In genomic region chr4:8009710-8010534, GRCh38 we compare ENCODE assay signal across 1 cellular context.
TF ChIP-seq lines count a peak whose summit lies in the region.

No MANE protein-coding gene starts in this region.

TF ChIP-seq in HepG2, 621 proteins besides CTCF, POLR2A, EP300 and RAD21 (continued from another document and continues in another):
- no peak for TF ChIP-seq ZNF281 (CRISPR knock-in tag; IDR thresholded peaks at IDR 0.05; ENCODE audit: borderline replicate concordance)
- no peak for TF ChIP-seq ZNF670 (CRISPR knock-in tag; IDR thresholded peaks at IDR 0.05; ENCODE audit: borderline replicate concordance)
- TF ChIP-seq ZNF431 (CRISPR knock-in tag; IDR thresholded peaks at IDR 0.05; ENCODE audit: borderline replicate concordance, low read depth): no peak
- TF ChIP-seq MIER2 (CRISPR knock-in tag; IDR thresholded peaks at IDR 0.05): no peak
- no peak for TF ChIP-seq DMTF1 (CRISPR knock-in tag; IDR thresholded peaks at IDR 0.05)
- TF ChIP-seq TIGD3 (CRISPR knock-in tag; IDR thresholded peaks at IDR 0.05; ENCODE audit: borderline replicate concordance): no peak
- no peak for TF ChIP-seq NFATC3 (CRISPR knock-in tag; IDR thresholded peaks at IDR 0.05)
- no peak for TF ChIP-seq ZNF75D (CRISPR knock-in tag; IDR thresholded peaks at IDR 0.05; ENCODE audit: borderline replicate concordance)
- 0 out of 2 replicates have a peak, but pooled peaks have one; percentile 58 for TF ChIP-seq RCOR2 (CRISPR knock-in tag; IDR thresholded peaks at IDR 0.05)
- peak; percentile 74; the same call in 1 of the 2 replicates for TF ChIP-seq ADNP (CRISPR knock-in tag; IDR thresholded peaks at IDR 0.05)
- TF ChIP-seq GLI4 (CRISPR knock-in tag; IDR thresholded peaks at IDR 0.05; ENCODE audit: borderline replicate concordance): no peak
- TF ChIP-seq ZNF275 (CRISPR knock-in tag; IDR thresholded peaks at IDR 0.05; ENCODE audit: borderline replicate concordance): no peak
- no peak for TF ChIP-seq ZNF10 (CRISPR knock-in tag; IDR thresholded peaks at IDR 0.05; ENCODE audit: borderline replicate concordance, low read depth)
- TF ChIP-seq IKZF5 (CRISPR knock-in tag; IDR thresholded peaks at IDR 0.05): no peak
- no peak for TF ChIP-seq MXD4 (CRISPR knock-in tag; IDR thresholded peaks at IDR 0.05)
- TF ChIP-seq PRMT3 (CRISPR knock-in tag; IDR thresholded peaks at IDR 0.05; ENCODE audit: borderline replicate concordance, low read depth): no peak
- TF ChIP-seq SP140L (CRISPR knock-in tag; IDR thresholded peaks at IDR 0.05; ENCODE audit: borderline replicate concordance): no peak
- TF ChIP-seq ZBTB21 (CRISPR knock-in tag; IDR thresholded peaks at IDR 0.05): no peak
- TF ChIP-seq GTF2F1 (IDR thresholded peaks at IDR 0.05; ENCODE audit: low read length): no peak
- no peak for TF ChIP-seq GABPA (IDR thresholded peaks at IDR 0.05; ENCODE audit: low read depth, low read length)
- TF ChIP-seq GABPA (CRISPR knock-in tag; IDR thresholded peaks at IDR 0.05; ENCODE audit: low read depth): no peak
- TF ChIP-seq AFF4 (CRISPR knock-in tag; IDR thresholded peaks at IDR 0.05): no peak
- TF ChIP-seq JUND (CRISPR knock-in tag; IDR thresholded peaks at IDR 0.05): no peak
- TF ChIP-seq CBX2 (IDR thresholded peaks at IDR 0.05; ENCODE audit: low read depth, low read length): no peak
- no peak for TF ChIP-seq CBX2 (CRISPR knock-in tag; IDR thresholded peaks at IDR 0.05; ENCODE audit: low read depth)
- TF ChIP-seq SOX6 (IDR thresholded peaks at IDR 0.05): no peak
- no peak for TF ChIP-seq SOX6 (CRISPR knock-in tag; IDR thresholded peaks at IDR 0.05)
- no peak for TF ChIP-seq ZNF768 (CRISPR knock-in tag; IDR thresholded peaks at IDR 0.05)
- TF ChIP-seq ARNT (IDR thresholded peaks at IDR 0.05): no peak
- TF ChIP-seq ZBTB26 (CRISPR knock-in tag; IDR thresholded peaks at IDR 0.05; ENCODE audit: borderline replicate concordance): no peak
- TF ChIP-seq MAX (IDR thresholded peaks at IDR 0.05): 0 out of 2 replicates have a peak, but pooled peaks have one; percentile 11
- TF ChIP-seq TMF1 (CRISPR knock-in tag; IDR thresholded peaks at IDR 0.05; ENCODE audit: low read depth): no peak
- no peak for TF ChIP-seq PAF1 (CRISPR knock-in tag; IDR thresholded peaks at IDR 0.05)
- no peak for TF ChIP-seq MIER3 (CRISPR knock-in tag; IDR thresholded peaks at IDR 0.05; ENCODE audit: borderline replicate concordance)
- TF ChIP-seq ATM (IDR thresholded peaks at IDR 0.05; ENCODE audit: borderline replicate concordance): no peak
- TF ChIP-seq ZNF546 (CRISPR knock-in tag; conservative IDR thresholded peaks at IDR 0.05): no peak
- no peak for TF ChIP-seq DPF2 (CRISPR knock-in tag; IDR thresholded peaks at IDR 0.05; ENCODE audit: borderline replicate concordance, low read depth)
- TF ChIP-seq ZBTB44 (CRISPR knock-in tag; IDR thresholded peaks at IDR 0.05): no peak
- TF ChIP-seq RFX5 (IDR thresholded peaks at IDR 0.05; ENCODE audit: low read depth, low read length): no peak
- no peak for TF ChIP-seq HNF1B (CRISPR knock-in tag; IDR thresholded peaks at IDR 0.05)
- no peak for TF ChIP-seq ZNF710 (CRISPR knock-in tag; IDR thresholded peaks at IDR 0.05; ENCODE audit: borderline replicate concordance)
- no peak for TF ChIP-seq SRY (CRISPR knock-in tag; IDR thresholded peaks at IDR 0.05)
- no peak for TF ChIP-seq MATR3 (CRISPR knock-in tag; IDR thresholded peaks at IDR 0.05)
- TF ChIP-seq THYN1 (CRISPR knock-in tag; IDR thresholded peaks at IDR 0.05; ENCODE audit: borderline replicate concordance, low read depth): no peak
- TF ChIP-seq ZMAT3 (CRISPR knock-in tag; conservative IDR thresholded peaks at IDR 0.05): no peak
- TF ChIP-seq ZBTB20 (CRISPR knock-in tag; IDR thresholded peaks at IDR 0.05; ENCODE audit: borderline replicate concordance, low read depth): no peak
